Comparison of ENCODE assay signal across 1 cellular context in genomic region chr7:44736896-44737295, GRCh38.
TF ChIP-seq lines count a peak whose summit lies in the region.

No MANE protein-coding gene starts in this region.

TF ChIP-seq in IMR-90, 13 proteins besides CTCF, POLR2A, EP300 and RAD21:
- no peak for TF ChIP-seq USF2 (IDR thresholded peaks at IDR 0.05; ENCODE audit: low read depth, low read length)
- no peak for TF ChIP-seq NFE2L2 (IDR thresholded peaks at IDR 0.05; ENCODE audit: low read depth, low read length)
- no peak for TF ChIP-seq CEBPB (IDR thresholded peaks at IDR 0.05; ENCODE audit: low read depth, low read length)
- no peak for TF ChIP-seq MAZ (IDR thresholded peaks at IDR 0.05; ENCODE audit: borderline replicate concordance, low read depth, low read length)
- no peak for TF ChIP-seq RFX5 (IDR thresholded peaks at IDR 0.05; ENCODE audit: low read depth, low read length)
- TF ChIP-seq BHLHE40 (IDR thresholded peaks at IDR 0.05; ENCODE audit: low read depth, low read length), result no peak
- no peak for TF ChIP-seq FOS (IDR thresholded peaks at IDR 0.05; ENCODE audit: low read depth, low read length)
- TF ChIP-seq MXI1 (IDR thresholded peaks at IDR 0.05; ENCODE audit: borderline replicate concordance, low read depth, low read length), result no peak
- TF ChIP-seq CHD1 (IDR thresholded peaks at IDR 0.05; ENCODE audit: low read depth, low read length), result no peak
- TF ChIP-seq ELK1 (IDR thresholded peaks at IDR 0.05; ENCODE audit: borderline replicate concordance, low read depth, low read length), result no peak
- TF ChIP-seq SMC3 (IDR thresholded peaks at IDR 0.05; ENCODE audit: low read depth, low read length), result no peak
- no peak for TF ChIP-seq MAFK (IDR thresholded peaks at IDR 0.05; ENCODE audit: low read depth, low read length)
- no peak for TF ChIP-seq RCOR1 (IDR thresholded peaks at IDR 0.05; ENCODE audit: insufficient replicate concordance, low read length)
